Comparison of ENCODE assay signal across 8 cellular contexts in the genomic region with DNA sequence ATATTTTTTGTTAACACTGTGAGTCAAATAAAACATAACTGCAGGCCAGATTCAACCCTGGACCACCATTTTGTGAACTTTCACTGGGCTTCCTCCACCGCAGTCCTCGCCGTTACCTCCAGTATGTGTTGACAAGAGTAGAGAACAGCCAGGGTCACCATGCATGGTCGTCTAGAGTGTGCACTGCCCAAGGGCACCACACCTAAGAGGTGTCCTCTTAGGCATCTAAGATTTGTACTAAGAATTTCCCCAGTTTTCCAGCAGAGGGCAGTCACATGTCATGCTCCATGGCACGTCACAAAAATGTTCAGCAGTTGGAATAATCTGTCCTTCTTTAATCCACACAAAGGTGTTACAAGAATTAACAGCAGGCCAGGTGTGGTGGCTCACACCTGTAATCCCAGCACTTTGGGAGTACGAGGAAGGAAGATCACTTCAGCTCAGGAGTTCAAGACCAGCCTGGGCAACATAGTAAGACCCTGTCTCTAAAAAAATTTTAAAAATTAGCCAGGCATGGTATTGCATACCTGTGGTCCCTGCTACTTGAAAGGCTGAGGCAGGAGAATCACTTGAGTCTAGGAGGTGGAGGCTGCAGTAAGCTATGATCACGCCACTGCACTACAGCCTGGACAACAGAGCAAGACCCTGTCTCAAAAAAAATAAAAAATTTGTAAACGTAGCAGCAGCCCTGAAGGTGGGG.
A peak's percentile ranks its signal among the peaks of the same experiment; 100 is the strongest.
DNase-seq lines count a peak whose midpoint lies in the region; ATAC-seq lines count a peak whose summit lies in the region.

No MANE protein-coding gene starts in this region.

- no peaks in the 10 kb centered on the region for H3K36me3 Mint-ChIP-seq in CD4-positive, alpha-beta memory T cell
- no peaks in the 10 kb centered on the region for H3K36me3 Mint-ChIP-seq in activated naive CD4-positive, alpha-beta T cell treated with anti-CD3 and anti-CD28 coated beads for 36 hours (ENCODE audit: low read depth)

- no peaks in the 10 kb centered on the region for H3K27me3 ChIP-seq in CD4-positive, alpha-beta memory T cell (ENCODE audit: insufficient read depth, low read length)

- H3K4me1 Mint-ChIP-seq in CD4-positive, alpha-beta memory T cell = peaks cover 7 to 13% (median 9%) of the 10 kb centered on the region in 4 donors
- H3K4me1 Mint-ChIP-seq in activated naive CD4-positive, alpha-beta T cell treated with anti-CD3 and anti-CD28 coated beads for 36 hours (ENCODE audit: low read depth) = peaks cover 13% of the 10 kb centered on the region

- no peaks in the 10 kb centered on the region for H3K9me3 ChIP-seq in CD4-positive, alpha-beta memory T cell (ENCODE audit: control insufficient read depth in 1 of 2, low read length in 2 of 2)

- peaks cover 1 to 3% of the 10 kb centered on the region in 2 donors for H3K27me3 Mint-ChIP-seq in CD4-positive, alpha-beta memory T cell
- no peaks in the 10 kb centered on the region for H3K27me3 Mint-ChIP-seq in activated naive CD4-positive, alpha-beta T cell treated with anti-CD3 and anti-CD28 coated beads for 36 hours (ENCODE audit: low read depth)

- H3K4me3 ChIP-seq in CD4-positive, alpha-beta memory T cell (ENCODE audit: low read length in 2 of 2) = no peak overlapping the region

- H3K36me3 ChIP-seq in CD4-positive, alpha-beta memory T cell (ENCODE audit: insufficient read depth, low read length) = no peaks in the 10 kb centered on the region

- CTCF ChIA-PET in CD4-positive, alpha-beta memory T cell (lab: Charles Lee; ENCODE audit: partially characterized antibody) = interaction anchor here (0.7 to 3.4 kb wide), 15 partner anchors 9 to 625 kb away, joined by 3 to 27 read pairs (median 5); a partner anchor contains a TSS
- CTCF ChIA-PET in activated naive CD4-positive, alpha-beta T cell treated with anti-CD3 and anti-CD28 coated beads for 36 hours (lab: Charles Lee) = interaction anchor here (0.7 to 2.8 kb wide), 4 partner anchors 142 to 474 kb away, joined by 3 to 18 read pairs (median 6); no protein-coding TSS in a partner anchor

- intact Hi-C loops in CD4-positive, alpha-beta memory T cell (cut with micrococcal nuclease) = loop anchor here (1.0 to 10.0 kb wide), 4 partner anchors 30 to 274 kb away; a partner anchor contains a TSS
- intact Hi-C loops in activated naive CD4-positive, alpha-beta T cell treated with anti-CD3 and anti-CD28 coated beads for 36 hours (cut with micrococcal nuclease) = loop anchor here (1.0 to 2.0 kb wide), 3 partner anchors 22 to 143 kb away; no protein-coding TSS in a partner anchor
- intact Hi-C loops in head of caudate nucleus (cut with DNase I) = no loop called here

- no peak overlapping the region for H3K4me3 Mint-ChIP-seq in CD4-positive, alpha-beta memory T cell
- no peak overlapping the region for H3K4me3 Mint-ChIP-seq in activated naive CD4-positive, alpha-beta T cell treated with anti-CD3 and anti-CD28 coated beads for 36 hours

- no peak overlapping the region for H3K27ac ChIP-seq in CD4-positive, alpha-beta memory T cell (ENCODE audit: low read depth, low read length)

- DNase-seq in CD4-positive, alpha-beta memory T cell = peak; percentile 62 to 73 (median 67)
- peak; percentile 66 for DNase-seq in LHCN-M2 (ENCODE audit: low read depth)
- DNase-seq in SIG-M5 treated with dmso at 0.1 percent for 504 hours (lab: John Stamatoyannopoulos, UW; ENCODE audit: unreplicated experiment) = peak; percentile 75
- DNase-seq in activated naive CD4-positive, alpha-beta T cell treated with anti-CD3 and anti-CD28 coated beads for 36 hours = peak; percentile 71
- DNase-seq in head of caudate nucleus = peak in 29 of 42 donors; percentile 15 to 82 (median 57)
- DNase-seq in renal cortical epithelial cell (ENCODE audit: low read depth) = peak; percentile 74

- H3K27ac Mint-ChIP-seq in CD4-positive, alpha-beta memory T cell = peak overlapping the region in 1 of 7 donors; percentile 70
- no peak overlapping the region for H3K27ac Mint-ChIP-seq in activated naive CD4-positive, alpha-beta T cell treated with anti-CD3 and anti-CD28 coated beads for 36 hours

- POLR2A ChIA-PET in CD4-positive, alpha-beta memory T cell (lab: Charles Lee; ENCODE audit: partially characterized antibody) = interaction anchor here (0.9 to 1.3 kb wide), 3 partner anchors 30 to 139 kb away, joined by 3 to 5 read pairs (median 3); no protein-coding TSS in a partner anchor

- no peaks in the 10 kb centered on the region for H3K9me3 Mint-ChIP-seq in CD4-positive, alpha-beta memory T cell
- no peaks in the 10 kb centered on the region for H3K9me3 Mint-ChIP-seq in activated naive CD4-positive, alpha-beta T cell treated with anti-CD3 and anti-CD28 coated beads for 36 hours

- ATAC-seq in GM19438 (IDR thresholded peaks at IDR 0.05; ENCODE audit: low read depth, unreplicated experiment) = peak; percentile 66
- ATAC-seq in GM21825 (IDR thresholded peaks at IDR 0.05; ENCODE audit: unreplicated experiment) = no peak

- peaks cover 4% of the 10 kb centered on the region for H3K4me1 ChIP-seq in CD4-positive, alpha-beta memory T cell (ENCODE audit: insufficient read depth, low read length)
